In genomic region chr3:70728311-70728710, GRCh38 we compare ENCODE assay signal across 1 cellular context.
TF ChIP-seq lines count a peak whose summit lies in the region.

No MANE protein-coding gene starts in this region.

TF ChIP-seq in IMR-90, 13 proteins besides CTCF, POLR2A, EP300 and RAD21 (continued from another document):
- TF ChIP-seq MXI1 (IDR thresholded peaks at IDR 0.05; ENCODE audit: borderline replicate concordance, low read depth, low read length), result no peak
- no peak for TF ChIP-seq BHLHE40 (IDR thresholded peaks at IDR 0.05; ENCODE audit: low read depth, low read length)
- TF ChIP-seq MAFK (IDR thresholded peaks at IDR 0.05; ENCODE audit: low read depth, low read length), result no peak
- TF ChIP-seq RFX5 (IDR thresholded peaks at IDR 0.05; ENCODE audit: low read depth, low read length), result no peak
TF ChIP-seq in IMR-90: peak in this region for 0.
